Comparison of ENCODE assay signal across 19 cellular contexts in genomic region chr5:150136290-150136689, GRCh38. TPM values are rescaled to one million over a fixed set of nuclear protein-coding genes. Genes with fewer than 3 reads are reported as not detected.
DNase-seq lines count a peak whose midpoint lies in the region; TF ChIP-seq lines count a peak whose summit lies in the region.
"Had no signal": no experiment of that assay in that cellular context is flagged by ENCODE, and none has a peak within 500 bp of the region (broad histone marks: within the 10 kb centered on the region; RNA-seq: fewer than 3 reads in every experiment).

No MANE protein-coding gene starts in this region.

- H3K14ac ChIP-seq in neuronal stem cell (ENCODE audit: low read length): no peak overlapping the region

- peak overlapping the region; percentile 78 for H3K4me3 Mint-ChIP-seq in endothelial cell (ENCODE audit: unreplicated experiment)
- H3K4me3 Mint-ChIP-seq in CD4-positive, alpha-beta memory T cell: no peak overlapping the region
- H3K4me3 Mint-ChIP-seq: activated naive CD8-positive, alpha-beta T cell treated with anti-CD3 and anti-CD28 coated beads, Interleukin-2, amount 50 U/mL, for 24 hours; activated T-helper 17 cell treated with anti-CD3 and anti-CD28 coated beads, Interleukin-2, amount 50 U/mL, for 72 hours; T-helper 2 cell treated with Interferon-gamma antibody and Interleukin-4, amounts not matched to agents 5 μg/mL and 100 μg/mL, for 36 hours had no signal

- no peak overlapping the region for H2BK12ac ChIP-seq in neuronal stem cell (ENCODE audit: low read length)

- H3K27ac Mint-ChIP-seq in endothelial cell (ENCODE audit: unreplicated experiment): peak overlapping the region; percentile 72
- no peak overlapping the region for H3K27ac Mint-ChIP-seq in CD4-positive, alpha-beta memory T cell
- H3K27ac Mint-ChIP-seq: activated naive CD8-positive, alpha-beta T cell treated with anti-CD3 and anti-CD28 coated beads, Interleukin-2, amount 50 U/mL, for 24 hours; activated T-helper 17 cell treated with anti-CD3 and anti-CD28 coated beads, Interleukin-2, amount 50 U/mL, for 72 hours; T-helper 2 cell treated with Interferon-gamma antibody and Interleukin-4, amounts not matched to agents 5 μg/mL and 100 μg/mL, for 36 hours had no signal

- CTCF ChIA-PET in CD4-positive, alpha-beta memory T cell (lab: Charles Lee; ENCODE audit: partially characterized antibody): interaction anchor here (1.3 to 2.0 kb wide), 2 partner anchors 10 to 79 kb away, joined by 3 to 6 read pairs; no protein-coding TSS in a partner anchor

- peaks cover 10% of the 10 kb centered on the region for H3K36me3 Mint-ChIP-seq in endothelial cell (ENCODE audit: low read depth, unreplicated experiment)
- H3K36me3 Mint-ChIP-seq in CD4-positive, alpha-beta memory T cell: no peaks in the 10 kb centered on the region

- no peak overlapping the region for H3K4me2 ChIP-seq in neuronal stem cell (ENCODE audit: insufficient read depth, low read length, poor library complexity, severe bottlenecking)

- H3K4me1 ChIP-seq in cardiac muscle cell (ENCODE audit: low read depth) (peaks cover 27% of the 10 kb centered on the region), neuronal stem cell (ENCODE audit: control insufficient read depth in 2 of 2, insufficient read depth in 1 of 2, low read depth in 1 of 2, low read length in 2 of 2) (peaks cover 39 to 48% of the 10 kb centered on the region in 2 donors), transverse colon (peaks cover 28 to 56% (median 40%) of the 10 kb centered on the region in 4 donors)
- H3K4me1 ChIP-seq in CD4-positive, alpha-beta memory T cell (ENCODE audit: insufficient read depth, low read length): no peaks in the 10 kb centered on the region

- H3K27me3 Mint-ChIP-seq in endothelial cell (ENCODE audit: unreplicated experiment): peaks cover 16% of the 10 kb centered on the region
- H3K27me3 Mint-ChIP-seq in CD4-positive, alpha-beta memory T cell: peaks cover 0 to 11% of the 10 kb centered on the region in 2 donors
- H3K27me3 Mint-ChIP-seq: activated naive CD8-positive, alpha-beta T cell treated with anti-CD3 and anti-CD28 coated beads, Interleukin-2, amount 50 U/mL, for 24 hours; activated T-helper 17 cell treated with anti-CD3 and anti-CD28 coated beads, Interleukin-2, amount 50 U/mL, for 72 hours had no signal

- H2BK5ac ChIP-seq in neuronal stem cell (ENCODE audit: low read length): peak overlapping the region; percentile 80

- peak overlapping the region; percentile 91 for H2BK15ac ChIP-seq in neuronal stem cell (ENCODE audit: low read length)

- no peak for TF ChIP-seq CTCF in cardiac muscle cell (IDR thresholded peaks at IDR 0.05; ENCODE audit: low read depth, low read length)
- no peak for TF ChIP-seq CTCF in endothelial cell (IDR thresholded peaks at IDR 0.05; ENCODE audit: unreplicated experiment)
- no peak for TF ChIP-seq CTCF in transverse colon (IDR thresholded peaks at IDR 0.05)

- H3K4ac ChIP-seq in neuronal stem cell (ENCODE audit: low read length): peak overlapping the region; percentile 7

- H4K91ac ChIP-seq in neuronal stem cell (ENCODE audit: low read depth, low read length, poor library complexity): no peak overlapping the region

- no peaks in the 10 kb centered on the region for H3K9me3 ChIP-seq in cardiac muscle cell (ENCODE audit: low read depth)
- H3K9me3 ChIP-seq in neuronal stem cell (replicated peaks in 1 of 2; ENCODE audit: control insufficient read depth in 2 of 2, insufficient read depth in 1 of 2, low read depth in 1 of 2, low read length in 2 of 2): no peaks in the 10 kb centered on the region
- no peaks in the 10 kb centered on the region for H3K9me3 ChIP-seq in transverse colon
- H3K9me3 ChIP-seq in CD4-positive, alpha-beta memory T cell (ENCODE audit: control insufficient read depth in 1 of 2, low read length in 2 of 2): no peaks in the 10 kb centered on the region

- H2AFZ ChIP-seq in neuronal stem cell (ENCODE audit: low read length): no peak overlapping the region

- peak overlapping the region; percentile 92 for H3K18ac ChIP-seq in neuronal stem cell (ENCODE audit: low read length)

- no peak for TF ChIP-seq POLR2A in transverse colon (IDR thresholded peaks at IDR 0.05)

- WGBS in neuronal stem cell (ENCODE audit: extremely low coverage in 2 of 2, insufficient read length in 2 of 2, insufficient replicate concordance in 1 of 2), 2 donors: no CpG with 5 or more reads among the region's 6 CpGs
- 90% methylated on average over 6 of the region's 6 CpGs; no CpG with 5 or more reads in 1 of the 2 donors for WGBS in transverse colon (ENCODE audit: low coverage in 1 of 2), 2 donors

- POLR2A ChIA-PET in CD4-positive, alpha-beta memory T cell (lab: Charles Lee; ENCODE audit: partially characterized antibody): no interaction called here

- peak overlapping the region; percentile 38 for H2BK120ac ChIP-seq in neuronal stem cell (ENCODE audit: low read depth, low read length)

- no peak overlapping the region for H3K9ac ChIP-seq in neuronal stem cell (ENCODE audit: low read depth, low read length, poor library complexity)

- no peak for TF ChIP-seq EP300 in transverse colon (IDR thresholded peaks at IDR 0.05; ENCODE audit: low read depth)

- intact Hi-C loops in cardiac septum (cut with DNase I): loop anchor here (10.0 kb wide), 1 partner anchor 219 kb away; the partner anchor contains the start of gene TCOF1
- intact Hi-C loops in transverse colon (cut with DNase I; ENCODE audit: low total_unique reads): no loop called here
- intact Hi-C loops in CD4-positive, alpha-beta memory T cell (cut with micrococcal nuclease): no loop called here

- no peaks in the 10 kb centered on the region for H3K27me3 ChIP-seq in cardiac muscle cell
- no peaks in the 10 kb centered on the region for H3K27me3 ChIP-seq in neuronal stem cell (ENCODE audit: control insufficient read depth in 3 of 3, insufficient read depth in 3 of 3, low read depth in 1 of 3, low read length in 3 of 3)
- no peaks in the 10 kb centered on the region for H3K27me3 ChIP-seq in transverse colon
- no peaks in the 10 kb centered on the region for H3K27me3 ChIP-seq in CD4-positive, alpha-beta memory T cell (ENCODE audit: insufficient read depth, low read length)

- no peaks in the 10 kb centered on the region for H3K36me3 ChIP-seq in cardiac muscle cell
- no peaks in the 10 kb centered on the region for H3K36me3 ChIP-seq in neuronal stem cell (replicated peaks in 1 of 2; ENCODE audit: control insufficient read depth in 2 of 2, insufficient read depth in 2 of 2, low read length in 2 of 2)
- no peaks in the 10 kb centered on the region for H3K36me3 ChIP-seq in transverse colon
- H3K36me3 ChIP-seq in CD4-positive, alpha-beta memory T cell (ENCODE audit: insufficient read depth, low read length): no peaks in the 10 kb centered on the region

- no peak for DNase-seq in cardiac muscle cell (ENCODE audit: low read depth in 1 of 2, low spot score in 1 of 2)
- no peak for DNase-seq in cardiac septum (ENCODE audit: low spot score)
- DNase-seq in endothelial cell (ENCODE audit: low spot score): no peak
- DNase-seq in neuronal stem cell (ENCODE audit: low spot score): no peak
- DNase-seq in transverse colon: no peak
- no peak for DNase-seq in CD4-positive, alpha-beta memory T cell
- DNase-seq in ecto neural progenitor cell (ENCODE audit: low spot score): no peak
- no peak for DNase-seq in activated gamma-delta T cell (lab: John Stamatoyannopoulos, UW)
- DNase-seq: activated CD4-positive, alpha-beta T cell treated with anti-CD3 and anti-CD28 coated beads for 1 hour; activated naive CD8-positive, alpha-beta T cell treated with anti-CD3 and anti-CD28 coated beads, Interleukin-2, amount 50 U/mL, for 24 hours; NCI-H1048; NCI-H2029 treated with DMSO at 0.1 percent for 48 hours; NCI-H510A treated with DMSO at 0.1 percent for 48 hours; stimulated activated CD4-positive, alpha-beta T cell treated with anti-CD3 and anti-CD28 coated beads, Interleukin-2, amount 100 ng/mL, for 48 hours had no signal

- H3K4me1 Mint-ChIP-seq in endothelial cell (ENCODE audit: unreplicated experiment): peaks cover 71% of the 10 kb centered on the region
- H3K4me1 Mint-ChIP-seq in CD4-positive, alpha-beta memory T cell: no peaks in the 10 kb centered on the region
- H3K4me1 Mint-ChIP-seq: activated naive CD8-positive, alpha-beta T cell treated with anti-CD3 and anti-CD28 coated beads, Interleukin-2, amount 50 U/mL, for 24 hours; activated T-helper 17 cell treated with anti-CD3 and anti-CD28 coated beads, Interleukin-2, amount 50 U/mL, for 72 hours had no signal

- peak overlapping the region; percentile 6 for H3K27ac ChIP-seq in cardiac muscle cell
- H3K27ac ChIP-seq in neuronal stem cell (replicated peaks; ENCODE audit: low read length): no peak overlapping the region
- H3K27ac ChIP-seq in transverse colon: peak overlapping the region in 3 of 4 donors; percentile 20 to 89 (median 78)
- no peak overlapping the region for H3K27ac ChIP-seq in CD4-positive, alpha-beta memory T cell (ENCODE audit: low read depth, low read length)

- H4K8ac ChIP-seq in neuronal stem cell (ENCODE audit: low read depth, low read length): no peak overlapping the region

- no peak overlapping the region for H3K4me3 ChIP-seq in cardiac muscle cell
- H3K4me3 ChIP-seq in neuronal stem cell (ENCODE audit: low read length in 2 of 2): no peak overlapping the region
- H3K4me3 ChIP-seq in transverse colon: no peak overlapping the region
- H3K4me3 ChIP-seq in CD4-positive, alpha-beta memory T cell (ENCODE audit: low read length in 2 of 2): no peak overlapping the region
- H3K4me3 ChIP-seq: K562 had no signal

- peak overlapping the region; percentile 96 for H2AK5ac ChIP-seq in neuronal stem cell (ENCODE audit: low read depth, low read length)

- peak overlapping the region; percentile 52 for H3K23ac ChIP-seq in neuronal stem cell (ENCODE audit: low read depth, low read length, poor library complexity)

- in situ Hi-C loops in transverse colon (cut with MboI; ENCODE audit: low pct_ligation_motif_present in 1 of 4, low pct_unique_long_range_greater_than_20kb in 1 of 4, low sequenced_read_pairs in 3 of 4): loop anchor here in 2 of 4 donors (25.0 kb wide), 1 partner anchor 301 kb away; the partner anchor contains the start of gene RPS14 (in 2 of the 2)

- H3K9me3 Mint-ChIP-seq in endothelial cell (ENCODE audit: unreplicated experiment): no peaks in the 10 kb centered on the region
- H3K9me3 Mint-ChIP-seq in CD4-positive, alpha-beta memory T cell: no peaks in the 10 kb centered on the region
- H3K9me3 Mint-ChIP-seq: activated naive CD8-positive, alpha-beta T cell treated with anti-CD3 and anti-CD28 coated beads, Interleukin-2, amount 50 U/mL, for 24 hours; activated T-helper 17 cell treated with anti-CD3 and anti-CD28 coated beads, Interleukin-2, amount 50 U/mL, for 72 hours; T-helper 2 cell treated with Interferon-gamma antibody and Interleukin-4, amounts not matched to agents 5 μg/mL and 100 μg/mL, for 36 hours had no signal

- peaks cover 2% of the 10 kb centered on the region for H3K79me1 ChIP-seq in neuronal stem cell (ENCODE audit: low read depth, low read length)

RNA-seq across cellular contexts. Expression of gene PDGFRB, which starts 19.4 kb away (rescaled TPM):
- 4.2 and 5.4 TPM in 2 replicates for total RNA-seq in cardiac muscle cell
- 5.3 and 6.1 TPM in 2 replicates for polyA plus RNA-seq in cardiac muscle cell
- 54.6 TPM for total RNA-seq in cardiac septum
- total RNA-seq in endothelial cell (ENCODE audit: unreplicated experiment): 23.7 TPM
- 11.0 TPM for polyA plus RNA-seq in neuronal stem cell (2013, experiment 1 of 2)
- polyA plus RNA-seq in neuronal stem cell (2013, experiment 2 of 2): 11.2 TPM
- 10 to 100 TPM; 20.2 to 56.3 (median 28.3) TPM for total RNA-seq in transverse colon
- total RNA-seq in CD4-positive, alpha-beta memory T cell: not detected
- not detected for polyA plus RNA-seq in CD4-positive, alpha-beta memory T cell

RNA-seq across cellular contexts. Expression of gene CDX1, which starts 30.3 kb away (rescaled TPM):
- total RNA-seq in cardiac muscle cell (not detected in 2 replicates), cardiac septum (0.16 TPM), endothelial cell (ENCODE audit: unreplicated experiment) (0.59 TPM), transverse colon (100 to 1,000 TPM; 249 to 540 (median 360) TPM)
- polyA plus RNA-seq in cardiac muscle cell: 0.62 TPM in 1 of 2 replicates, not detected in the other
- polyA plus RNA-seq in neuronal stem cell (2013, experiment 1 of 2): 0.10 TPM
- polyA plus RNA-seq in neuronal stem cell (2013, experiment 2 of 2): 0.10 TPM
- total RNA-seq in CD4-positive, alpha-beta memory T cell: not detected
- not detected for polyA plus RNA-seq in CD4-positive, alpha-beta memory T cell
- total RNA-seq: A172; activated T-helper 17 cell treated with anti-CD3 and anti-CD28 coated beads, Interleukin-2, amount 50 U/mL, for 72 hours; glomerular endothelial cell had no signal

RNA-seq across cellular contexts. Expression of gene CSF1R, which starts 49.9 kb away (rescaled TPM):
- total RNA-seq in cardiac muscle cell (0.04 TPM in 1 of 2 replicates, not detected in the other), cardiac septum (11.9 TPM), endothelial cell (ENCODE audit: unreplicated experiment) (2.7 TPM), transverse colon (10 to 100 TPM in 3 of 4 donors, under 1 TPM in 1; 0.60 to 38.9 (median 14.7) TPM)
- 0.48 and 0.50 TPM in 2 replicates for polyA plus RNA-seq in cardiac muscle cell
- not detected for polyA plus RNA-seq in neuronal stem cell (2013, experiment 1 of 2)
- not detected for polyA plus RNA-seq in neuronal stem cell (2013, experiment 2 of 2)
- 1 to 10 TPM; 2.4 to 2.9 TPM for total RNA-seq in CD4-positive, alpha-beta memory T cell
- polyA plus RNA-seq in CD4-positive, alpha-beta memory T cell: under 1 TPM; 0.04 to 0.23 TPM
- total RNA-seq: glomerular endothelial cell had no signal

RNA-seq across cellular contexts. Expression of gene SLC6A7, which starts 53.6 kb away (rescaled TPM):
- total RNA-seq in cardiac muscle cell: not detected in 2 replicates
- not detected in 2 replicates for polyA plus RNA-seq in cardiac muscle cell
- not detected for total RNA-seq in cardiac septum
- not detected for total RNA-seq in endothelial cell (ENCODE audit: unreplicated experiment)
- not detected for polyA plus RNA-seq in neuronal stem cell (2013, experiment 1 of 2)
- polyA plus RNA-seq in neuronal stem cell (2013, experiment 2 of 2): 0.01 TPM
- total RNA-seq in transverse colon: 10 to 100 TPM; 19.5 to 67.7 (median 21.3) TPM
- total RNA-seq in CD4-positive, alpha-beta memory T cell: not detected
- polyA plus RNA-seq in CD4-positive, alpha-beta memory T cell: not detected
- total RNA-seq: A172; activated T-helper 17 cell treated with anti-CD3 and anti-CD28 coated beads, Interleukin-2, amount 50 U/mL, for 72 hours; glomerular endothelial cell; K562 had no signal
- polyA plus RNA-seq: K562 had no signal

Comparison
In these comparisons a context has a peak if more than half of its experiments do, and no peak if none do; other contexts are left out.
1. H3K27ac ChIP-seq: peak in cardiac muscle cell (single experiment) and transverse colon (3 of 4); none in neuronal stem cell (single experiment) and CD4-positive, alpha-beta memory T cell (single experiment).
2. RNA of gene CDX1, which starts 30.3 kb away (total RNA-seq): 249 to 540 TPM in transverse colon; 0.59 TPM in endothelial cell (single experiment), 0.16 TPM in cardiac septum (single experiment), not detected in cardiac muscle cell and not detected in CD4-positive, alpha-beta memory T cell; every median in the first group is over 100 times any median in the second.